20 cellular contexts compared by ENCODE assay signal in genomic region chr14:100605706-100606686, GRCh38. TPM values are rescaled to one million over a fixed set of nuclear protein-coding genes. Genes with fewer than 3 reads are reported as not detected.
DNase-seq lines count a peak whose midpoint lies in the region; ATAC-seq and TF ChIP-seq lines count a peak whose summit lies in the region.
"Had no signal": no experiment of that assay in that cellular context is flagged by ENCODE, and none has a peak within 500 bp of the region (broad histone marks: within the 10 kb centered on the region; RNA-seq: fewer than 3 reads in every experiment).

No MANE protein-coding gene starts in this region.

- in situ Hi-C loops in GM23248 (cut with MboI), result no loop called here

- no peak overlapping the region for H3K27ac ChIP-seq in GM23248
- H3K27ac ChIP-seq: adrenal gland, SJSA1 had no signal

- no peak overlapping the region for H3K4me2 ChIP-seq in GM23248 (ENCODE audit: unreplicated experiment)

- WGBS in GM23248 (ENCODE audit: low coverage in 1 of 2, low lambda C conversion rate in 2 of 2, missing lambda C conversion rate in 2 of 2), 2 experiments, result 66 to 68% methylated on average over 29 of the region's 29 CpGs

- H3K4me1 ChIP-seq in GM23248 (ENCODE audit: insufficient read depth), result no peaks in the 10 kb centered on the region
- H3K4me1 ChIP-seq: adrenal gland, SJSA1 had no signal

- H4K20me1 ChIP-seq in GM23248 (ENCODE audit: insufficient read depth), result no peaks in the 10 kb centered on the region

- TF ChIP-seq CTCF in omental fat pad (IDR thresholded peaks at IDR 0.05) (no peak), CD14-positive monocyte (IDR thresholded peaks at IDR 0.05) (no peak)

- intact Hi-C loops in CD14-positive monocyte (cut with micrococcal nuclease), result no loop called here

- H3K4me3 ChIP-seq in GM23248, result no peak overlapping the region
- H3K4me3 ChIP-seq: adrenal gland, SJSA1 had no signal

- no peaks in the 10 kb centered on the region for H3K9me3 ChIP-seq in GM23248 (ENCODE audit: low read depth)
- H3K9me3 ChIP-seq: adrenal gland, SJSA1 had no signal

- H3K9me3 Mint-ChIP-seq in CD14-positive monocyte, result peaks cover 1 to 11% (median 8%) of the 10 kb centered on the region in 7 donors

- no peak overlapping the region for H2AFZ ChIP-seq in GM23248

- no peak overlapping the region for H3K9ac ChIP-seq in GM23248

- no peaks in the 10 kb centered on the region for H3F3A ChIP-seq in GM23248 (ENCODE audit: insufficient read depth)

- ATAC-seq in omental fat pad (ENCODE audit: low FRiP score) (peak; percentile 65), HG03097 (IDR thresholded peaks at IDR 0.05; ENCODE audit: low FRiP score, unreplicated experiment) (no peak)
- ATAC-seq: activated CD8-positive, alpha-beta T cell treated with anti-CD3 and anti-CD28 coated beads, Interleukin-2, amount 10 ng/mL, durations not matched to agents 7 days and 5 days; right cardiac atrium; WTC11 had no signal

- no peaks in the 10 kb centered on the region for H3K9me2 ChIP-seq in GM23248 (ENCODE audit: insufficient read depth)

- H3K27me3 ChIP-seq in GM23248 (replicated peaks; ENCODE audit: insufficient read depth), result peaks cover 23% of the 10 kb centered on the region
- H3K27me3 ChIP-seq: adrenal gland had no signal

- H3K4me1 Mint-ChIP-seq in CD14-positive monocyte, result peaks cover 8% of the 10 kb centered on the region
- H3K4me1 Mint-ChIP-seq: central memory CD8-positive, alpha-beta T cell; WTC11 had no signal

- H3K27ac Mint-ChIP-seq in CD14-positive monocyte, result no peak overlapping the region
- H3K27ac Mint-ChIP-seq: activated CD8-positive, alpha-beta T cell treated with anti-CD3 and anti-CD28 coated beads, Interleukin-2, amount 10 ng/mL, durations not matched to agents 7 days and 5 days; T-helper 2 cell treated with Interferon-gamma antibody and Interleukin-4, amounts not matched to agents 5 μg/mL and 100 μg/mL, for 36 hours; WTC11 had no signal

- peaks cover 0 to 3% of the 10 kb centered on the region in 2 donors for H3K36me3 Mint-ChIP-seq in CD14-positive monocyte

- H3K36me3 ChIP-seq in GM23248 (ENCODE audit: low read depth), result no peaks in the 10 kb centered on the region
- H3K36me3 ChIP-seq: adrenal gland, SJSA1 had no signal

- H3K79me2 ChIP-seq in GM23248 (ENCODE audit: insufficient read depth), result no peaks in the 10 kb centered on the region

- no peak overlapping the region for H3K4me3 Mint-ChIP-seq in CD14-positive monocyte
- H3K4me3 Mint-ChIP-seq: activated CD8-positive, alpha-beta T cell treated with anti-CD3 and anti-CD28 coated beads, Interleukin-2, amount 10 ng/mL, durations not matched to agents 7 days and 5 days; central memory CD8-positive, alpha-beta T cell; T-helper 2 cell treated with Interferon-gamma antibody and Interleukin-4, amounts not matched to agents 5 μg/mL and 100 μg/mL, for 36 hours; WTC11 had no signal

- H3K27me3 Mint-ChIP-seq in CD14-positive monocyte (ENCODE audit: low read depth in 3 of 3), result peaks cover 7 to 17% (median 13%) of the 10 kb centered on the region in 3 donors

- peak; percentile 25 for DNase-seq in CD1c-positive myeloid dendritic cell (ENCODE audit: extremely low spot score)
- DNase-seq in GM23248, result peak; percentile 41
- peak; percentile 39 for DNase-seq in dedifferentiated amniotic fluid mesenchymal stem cell (ENCODE audit: extremely low spot score)
- no peak for DNase-seq in omental fat pad (ENCODE audit: low spot score)
- no peak for DNase-seq in CD14-positive monocyte (ENCODE audit: low spot score)
- DNase-seq in NCI-H2196 treated with DMSO at 0.1 percent for 48 hours (lab: John Stamatoyannopoulos, UW; ENCODE audit: unreplicated experiment), result no peak
- DNase-seq: activated CD8-positive, alpha-beta T cell treated with anti-CD3 and anti-CD28 coated beads, Interleukin-2, amount 10 ng/mL, durations not matched to agents 7 days and 5 days; AML-193; COR-L47; mesendoderm; NCI-H526 treated with DMSO at 0.1 percent for 48 hours; right cardiac atrium; stimulated activated CD4-positive, alpha-beta T cell treated with anti-CD3 and anti-CD28 coated beads, Interleukin-1b, Interleukin-23, amount 100 ng/mL, for 48 hours had no signal

RNA-seq across cellular contexts. Expression of gene BEGAIN, which starts 18.8 kb away (rescaled TPM):
- total RNA-seq in GM23248 (2014; rRNA removed; shearing (Covaris generic)), result 0.11 and 1.4 TPM in 2 replicates
- 0.60 and 0.65 TPM in 2 replicates for polyA plus RNA-seq in GM23248 (2016; fragmentation: Nextera tagmentation; extraction: Ambion mirVana)
- total RNA-seq in omental fat pad, result 1 to 10 TPM; 1.0 to 8.6 (median 1.6) TPM
- polyA plus RNA-seq in CD14-positive monocyte, result under 1 TPM in 1 of 2 donors, not detected in 1; 0.25 TPM
- total RNA-seq: LHCN-M2, SJSA1 had no signal

Comparison
In these comparisons a context has a peak if more than half of its experiments do, and no peak if none do; other contexts are left out.
1. DNase-seq: peak in CD1c-positive myeloid dendritic cell (single experiment), GM23248 (single experiment) and dedifferentiated amniotic fluid mesenchymal stem cell (single experiment); none in omental fat pad (single experiment), CD14-positive monocyte (single experiment) and NCI-H2196 treated with DMSO at 0.1 percent for 48 hours (single experiment).